Comparison of ENCODE assay signal across 14 cellular contexts in the genomic region with DNA sequence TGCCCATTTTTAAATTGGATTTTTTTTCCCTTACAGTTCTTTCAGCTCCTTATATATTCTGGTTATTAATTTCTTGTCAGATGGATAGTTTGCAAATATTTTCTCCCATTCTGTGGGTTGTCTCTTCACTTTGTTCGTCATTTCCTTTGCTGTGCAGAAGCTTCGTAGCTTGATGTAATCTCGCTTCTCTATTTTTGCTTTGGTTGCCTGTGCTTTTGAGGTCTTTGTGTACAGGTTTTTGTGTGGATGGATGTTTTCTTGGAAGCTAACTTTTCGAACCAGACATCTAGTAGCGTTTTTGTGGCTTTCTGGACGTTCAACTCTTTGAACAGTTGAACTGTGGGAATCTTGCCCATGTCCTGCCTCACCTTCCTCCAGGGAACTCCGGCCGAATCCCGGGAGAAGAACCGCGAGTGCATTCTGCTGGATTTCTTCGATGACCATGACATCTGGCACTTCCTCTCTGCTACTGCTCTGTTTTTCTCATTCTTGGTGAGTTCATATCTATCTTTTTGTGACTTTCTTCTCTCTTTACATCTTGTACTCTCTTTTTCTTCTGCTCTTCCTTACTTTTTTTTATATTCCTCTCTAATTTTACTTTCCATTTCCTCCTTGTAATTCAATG.
DNase-seq lines count a peak whose midpoint lies in the region; ATAC-seq and TF ChIP-seq lines count a peak whose summit lies in the region.
"Had no signal": no experiment of that assay in that cellular context is flagged by ENCODE, and none has a peak within 500 bp of the region (broad histone marks: within the 10 kb centered on the region; RNA-seq: fewer than 3 reads in every experiment).

No MANE protein-coding gene starts in this region.

- no peaks in the 10 kb centered on the region for H3K79me2 ChIP-seq in mammary epithelial cell (ENCODE audit: insufficient read depth, low read length)
- no peaks in the 10 kb centered on the region for H3K79me2 ChIP-seq in OCI-LY3 (ENCODE audit: low read length)

- H3K4me2 ChIP-seq in mammary epithelial cell (ENCODE audit: insufficient read depth, low read depth, low read length) = no peak overlapping the region
- H3K4me2 ChIP-seq in OCI-LY3 (ENCODE audit: low read length) = peak overlapping the region; percentile 90

- H3K4me3 Mint-ChIP-seq in stimulated activated naive B cell treated with anti-CD40 and anti-IgM and Interleukin-4, amounts not matched to agents 10 μg/mL and 1 μg/mL and 100 μg/mL, for 72 hours = peak overlapping the region; percentile 61 to 77
- H3K4me3 Mint-ChIP-seq: mesothelial cell of epicardium, WTC11 had no signal

- H3K4me1 Mint-ChIP-seq in stimulated activated naive B cell treated with anti-CD40 and anti-IgM and Interleukin-4, amounts not matched to agents 10 μg/mL and 1 μg/mL and 100 μg/mL, for 72 hours = peaks cover 35 to 48% of the 10 kb centered on the region in 2 donors

- CTCF ChIA-PET in mammary epithelial cell (lab: Charles Lee; ENCODE audit: low non-redundant PET) (no interaction called here), HEK293T (lab: Yijun Ruan, JAX) (no interaction called here)

- no peak overlapping the region for H2AFZ ChIP-seq in mammary epithelial cell (ENCODE audit: low read depth, low read length)
- peak overlapping the region; percentile 77 for H2AFZ ChIP-seq in OCI-LY3 (ENCODE audit: low read depth, low read length)

- intact Hi-C loops in breast epithelium (cut with DNase I; ENCODE audit: low total_unique reads) = loop anchor here (1.0 kb wide), 1 partner anchor 14 kb away; no protein-coding TSS in a partner anchor
- intact Hi-C loops in mammary epithelial cell (cut with micrococcal nuclease) = loop anchor here (1.0 to 5.0 kb wide), 6 partner anchors 48 to 589 kb away; no protein-coding TSS in a partner anchor

- H3K36me3 Mint-ChIP-seq in stimulated activated naive B cell treated with anti-CD40 and anti-IgM and Interleukin-4, amounts not matched to agents 10 μg/mL and 1 μg/mL and 100 μg/mL, for 72 hours = peaks cover 57 to 67% of the 10 kb centered on the region in 2 donors
- H3K36me3 Mint-ChIP-seq: mesothelial cell of epicardium, WTC11 had no signal

- TF ChIP-seq CTCF in breast epithelium (IDR thresholded peaks at IDR 0.05) (no peak), mammary epithelial cell (conservative IDR thresholded peaks at IDR 0.05 in 1 of 2, IDR thresholded peaks at IDR 0.05 in 1 of 2; ENCODE audit: extremely low read depth in 1 of 2, insufficient read depth in 1 of 2, low read depth in 1 of 2, low read length in 2 of 2) (no peak), OCI-LY3 (IDR thresholded peaks at IDR 0.05; ENCODE audit: low read depth, low read length) (no peak), omental fat pad (IDR thresholded peaks at IDR 0.05) (no peak), WERI-Rb-1 (IDR thresholded peaks at IDR 0.05; ENCODE audit: low read depth, low read length) (no peak)

- H3K9me3 Mint-ChIP-seq in stimulated activated naive B cell treated with anti-CD40 and anti-IgM and Interleukin-4, amounts not matched to agents 10 μg/mL and 1 μg/mL and 100 μg/mL, for 72 hours = no peaks in the 10 kb centered on the region
- H3K9me3 Mint-ChIP-seq: mesothelial cell of epicardium, WTC11 had no signal

- peak overlapping the region; percentile 96 for H3K27ac Mint-ChIP-seq in stimulated activated naive B cell treated with anti-CD40 and anti-IgM and Interleukin-4, amounts not matched to agents 10 μg/mL and 1 μg/mL and 100 μg/mL, for 72 hours
- H3K27ac Mint-ChIP-seq: mesothelial cell of epicardium, WTC11 had no signal

- no peaks in the 10 kb centered on the region for H4K20me1 ChIP-seq in mammary epithelial cell (ENCODE audit: insufficient read depth, low read length)
- no peaks in the 10 kb centered on the region for H4K20me1 ChIP-seq in OCI-LY3 (ENCODE audit: insufficient read depth, low read length)

- H3K36me3 ChIP-seq in breast epithelium = no peaks in the 10 kb centered on the region
- no peaks in the 10 kb centered on the region for H3K36me3 ChIP-seq in mammary epithelial cell (ENCODE audit: insufficient read depth, low read length)
- no peaks in the 10 kb centered on the region for H3K36me3 ChIP-seq in OCI-LY3 (replicated peaks; ENCODE audit: low read depth, low read length)
- no peaks in the 10 kb centered on the region for H3K36me3 ChIP-seq in WERI-Rb-1
- H3K36me3 ChIP-seq: vagina had no signal

- no peak overlapping the region for H3K27ac ChIP-seq in breast epithelium
- no peak overlapping the region for H3K27ac ChIP-seq in mammary epithelial cell (ENCODE audit: insufficient read depth, low read depth, low read length)
- H3K27ac ChIP-seq in OCI-LY3 (ENCODE audit: low read length) = no peak overlapping the region
- H3K27ac ChIP-seq in WERI-Rb-1 = no peak overlapping the region
- H3K27ac ChIP-seq: vagina had no signal

- peak overlapping the region in 2 of 3 donors; percentile 1 to 13 for H3K4me3 ChIP-seq in breast epithelium
- H3K4me3 ChIP-seq in mammary epithelial cell (replicated peaks in 1 of 3; ENCODE audit: insufficient read depth in 1 of 3, low read depth in 2 of 3, low read length in 3 of 3) = no peak overlapping the region
- peak overlapping the region; percentile 80 for H3K4me3 ChIP-seq in OCI-LY3 (ENCODE audit: low read length)
- H3K4me3 ChIP-seq in WERI-Rb-1 (ENCODE audit: low read depth, low read length) = no peak overlapping the region
- H3K4me3 ChIP-seq: vagina had no signal

- no peak for DNase-seq in breast epithelium (ENCODE audit: low spot score in 2 of 2)
- no peak for DNase-seq in mammary epithelial cell
- DNase-seq in medulla oblongata (ENCODE audit: extremely low spot score) = peak; percentile 52
- DNase-seq in stimulated activated naive B cell treated with anti-CD40 and anti-IgM and Interleukin-4, amounts not matched to agents 10 μg/mL and 1 μg/mL and 100 μg/mL, for 72 hours = no peak
- DNase-seq in omental fat pad (ENCODE audit: low spot score) = no peak
- DNase-seq in HEK293T (ENCODE audit: extremely low spot score) = no peak
- DNase-seq in WERI-Rb-1 = no peak
- DNase-seq: DMS79, NCI-H1694, NCI-H524 had no signal

- no peak for ATAC-seq in stimulated activated naive B cell treated with anti-CD40 and anti-IgM and Interleukin-4, amounts not matched to agents 10 μg/mL and 1 μg/mL and 100 μg/mL, for 72 hours (replicated peaks)
- ATAC-seq in omental fat pad (ENCODE audit: low FRiP score) = no peak

- POLR2A ChIA-PET in HEK293T (lab: Yijun Ruan, JAX) = interaction anchor here (1.2 kb wide), 1 partner anchor 110 kb away, joined by 3 read pairs; no protein-coding TSS in a partner anchor

- H3K27me3 Mint-ChIP-seq in stimulated activated naive B cell treated with anti-CD40 and anti-IgM and Interleukin-4, amounts not matched to agents 10 μg/mL and 1 μg/mL and 100 μg/mL, for 72 hours = no peaks in the 10 kb centered on the region

- 73% methylated on average over 12 of the region's 12 CpGs for whole genome bisulfite sequencing in mammary epithelial cell (ENCODE audit: low coverage, missing lambda C conversion rate)

- in situ Hi-C loops in mammary epithelial cell (cut with MboI; ENCODE audit: low sequenced_read_pairs in 2 of 2) = no loop called here

- H3K27me3 ChIP-seq in breast epithelium (no peaks in the 10 kb centered on the region), mammary epithelial cell (ENCODE audit: insufficient read depth, low read length) (no peaks in the 10 kb centered on the region), OCI-LY3 (ENCODE audit: low read depth, low read length) (no peaks in the 10 kb centered on the region), WERI-Rb-1 (ENCODE audit: insufficient read depth, low read depth, severe bottlenecking) (no peaks in the 10 kb centered on the region)
- H3K27me3 ChIP-seq: vagina had no signal

- H3K9me3 ChIP-seq in breast epithelium (no peaks in the 10 kb centered on the region), mammary epithelial cell (replicated peaks; ENCODE audit: insufficient read depth, low read length) (no peaks in the 10 kb centered on the region), OCI-LY3 (ENCODE audit: insufficient read depth, low read length) (no peaks in the 10 kb centered on the region), WERI-Rb-1 (ENCODE audit: severe bottlenecking) (no peaks in the 10 kb centered on the region)
- H3K9me3 ChIP-seq: vagina had no signal

- no TSS peak for BruUV-seq in mammary epithelial cell (replicated peaks; lab: Mats Ljungman, UMichigan)

- H3K4me1 ChIP-seq in breast epithelium = no peaks in the 10 kb centered on the region
- H3K4me1 ChIP-seq in mammary epithelial cell (ENCODE audit: insufficient read depth, low read length) = no peaks in the 10 kb centered on the region
- H3K4me1 ChIP-seq in OCI-LY3 (ENCODE audit: low read length) = peaks cover 33% of the 10 kb centered on the region

- H3K9ac ChIP-seq in mammary epithelial cell (ENCODE audit: insufficient read depth, low read length) (no peak overlapping the region), OCI-LY3 (ENCODE audit: low read length) (peak overlapping the region; percentile 54)

- no peak for TF ChIP-seq POLR2A in breast epithelium (IDR thresholded peaks at IDR 0.05)

- dilution Hi-C loops in mammary epithelial cell (cut with HindIII; ENCODE audit: low sequenced_read_pairs) = no loop called here

TF ChIP-seq in HEK293T, 16 proteins besides CTCF, POLR2A, EP300 and RAD21:
- TF ChIP-seq NFRKB (IDR thresholded peaks at IDR 0.05) (no peak), CTBP1 (IDR thresholded peaks at IDR 0.05; ENCODE audit: borderline replicate concordance) (no peak), SP1 (IDR thresholded peaks at IDR 0.05) (no peak)

Comparison
In these comparisons a context has a peak if more than half of its experiments do, and no peak if none do; other contexts are left out.
1. H3K4me3 ChIP-seq: peak in breast epithelium (2 of 3) and OCI-LY3 (single experiment); none in mammary epithelial cell (0 of 3) and WERI-Rb-1 (single experiment).